7 cellular contexts compared by ENCODE assay signal in genomic region chr19:4976412-4977298, GRCh38. TPM values are rescaled to one million over a fixed set of nuclear protein-coding genes. Genes with fewer than 3 reads are reported as not detected.
DNase-seq lines count a peak whose midpoint lies in the region; ATAC-seq and TF ChIP-seq lines count a peak whose summit lies in the region.

No MANE protein-coding gene starts in this region.

- H3K36me3 Mint-ChIP-seq in neural crest cell (ENCODE audit: low read depth), result no peaks in the 10 kb centered on the region
- H3K36me3 Mint-ChIP-seq in activated T-cell treated with anti-CD3 and anti-CD28 coated beads, Interleukin-2, amount 50 U/mL, for 24 hours (ENCODE audit: low read depth), result peaks cover 18% of the 10 kb centered on the region

- H3K27me3 Mint-ChIP-seq in neural crest cell (ENCODE audit: low read depth), result no peaks in the 10 kb centered on the region
- H3K27me3 Mint-ChIP-seq in activated T-cell treated with anti-CD3 and anti-CD28 coated beads, Interleukin-2, amount 50 U/mL, for 24 hours, result no peaks in the 10 kb centered on the region

- H3K4me3 ChIP-seq in H7 (ENCODE audit: insufficient read depth, low read depth, low read length) (no peak overlapping the region), fibroblast of pulmonary artery (replicated peaks; ENCODE audit: low read depth, low read length) (peak overlapping the region; percentile 1)

- peak overlapping the region; percentile 74 for H3K4me3 Mint-ChIP-seq in neural crest cell
- no peak overlapping the region for H3K4me3 Mint-ChIP-seq in activated T-cell treated with anti-CD3 and anti-CD28 coated beads, Interleukin-2, amount 50 U/mL, for 24 hours

- no peaks in the 10 kb centered on the region for H3K9me3 Mint-ChIP-seq in neural crest cell
- no peaks in the 10 kb centered on the region for H3K9me3 Mint-ChIP-seq in activated T-cell treated with anti-CD3 and anti-CD28 coated beads, Interleukin-2, amount 50 U/mL, for 24 hours

- TF ChIP-seq CTCF in fibroblast of pulmonary artery (IDR thresholded peaks at IDR 0.05; ENCODE audit: low read length, missing control alignments) (peak; percentile 73), neural crest cell (conservative IDR thresholded peaks at IDR 0.05) (peak; percentile 35)

- no peaks in the 10 kb centered on the region for H3K36me3 ChIP-seq in H7 (replicated peaks; ENCODE audit: control insufficient read depth, insufficient read depth, low read length)

- no peak for ATAC-seq in GM19023 (IDR thresholded peaks at IDR 0.05; ENCODE audit: unreplicated experiment)

- peak overlapping the region; percentile 67 for H3K27ac Mint-ChIP-seq in neural crest cell (ENCODE audit: unreplicated experiment)
- H3K27ac Mint-ChIP-seq in activated T-cell treated with anti-CD3 and anti-CD28 coated beads, Interleukin-2, amount 50 U/mL, for 24 hours, result no peak overlapping the region

- H3K4me1 Mint-ChIP-seq in neural crest cell, result peaks cover 36% of the 10 kb centered on the region
- peaks cover 28% of the 10 kb centered on the region for H3K4me1 Mint-ChIP-seq in activated T-cell treated with anti-CD3 and anti-CD28 coated beads, Interleukin-2, amount 50 U/mL, for 24 hours (ENCODE audit: low read depth)

- no peaks in the 10 kb centered on the region for H3K27me3 ChIP-seq in H7 (ENCODE audit: control insufficient read depth, insufficient read depth, low read length)

- DNase-seq in H7, result peak; percentile 91
- peak; percentile 98 for DNase-seq in SKM-1 treated with dmso at 0.1 percent for 144 hours (lab: John Stamatoyannopoulos, UW; ENCODE audit: unreplicated experiment)
- DNase-seq in fibroblast of pulmonary artery (ENCODE audit: low read depth), result peak; percentile 99
- no peak for DNase-seq in neural crest cell (ENCODE audit: low read depth, low spot score)
- no peak for DNase-seq in RKO (ENCODE audit: low spot score)
- no peak for DNase-seq in activated T-cell treated with anti-CD3 and anti-CD28 coated beads, Interleukin-2, amount 50 U/mL, for 24 hours

RNA-seq across cellular contexts. Expression of gene KDM4B, which starts 7.7 kb away (rescaled TPM):
- 12.0 and 18.5 TPM in 2 replicates for total RNA-seq in H7 (2014; rRNA removed; shearing (Covaris generic))
- 43.3 and 45.4 TPM in 2 replicates for total RNA-seq in neural crest cell

Comparison
In these comparisons a context has a peak if more than half of its experiments do, and no peak if none do; other contexts are left out.
1. DNase-seq: peak in H7 (single experiment), SKM-1 treated with dmso at 0.1 percent for 144 hours (single experiment) and fibroblast of pulmonary artery (single experiment); none in neural crest cell (single experiment), RKO (single experiment) and activated T-cell treated with anti-CD3 and anti-CD28 coated beads, Interleukin-2, amount 50 U/mL, for 24 hours (single experiment).